ENCODE assay signal across 6 cellular contexts in genomic region chrX:155071694-155072215, GRCh38. TPM values are rescaled to one million over a fixed set of nuclear protein-coding genes. Genes with fewer than 3 reads are reported as not detected.
DNase-seq lines count a peak whose midpoint lies in the region; ATAC-seq and TF ChIP-seq lines count a peak whose summit lies in the region.

No MANE protein-coding gene starts in this region.

- intact Hi-C loops in psoas muscle (cut with DNase I) = loop anchor here (2.0 to 5.0 kb wide), 2 partner anchors 43 to 44 kb away; partner anchors contain the start of gene FUNDC2 (in 1 of the 2)

- peaks cover 4 to 15% of the 10 kb centered on the region in 2 donors for H3K4me1 ChIP-seq in duodenal mucosa (ENCODE audit: control insufficient read depth in 1 of 2, insufficient read depth in 2 of 2, low read length in 2 of 2)
- H3K4me1 ChIP-seq in psoas muscle = peaks cover 7% of the 10 kb centered on the region

- H3K9ac ChIP-seq in duodenal mucosa (ENCODE audit: low read depth in 1 of 2, low read length in 2 of 2) = peak overlapping the region; percentile 72 to 78

- H3K36me3 ChIP-seq in duodenal mucosa (ENCODE audit: control insufficient read depth in 1 of 2, insufficient read depth in 2 of 2, low read length in 2 of 2) (peaks cover 0 to 13% of the 10 kb centered on the region in 2 donors), psoas muscle (ENCODE audit: insufficient read depth in 1 of 2, low read depth in 1 of 2) (peaks cover 0 to 24% of the 10 kb centered on the region in 2 donors)

- H3K27ac ChIP-seq in duodenal mucosa (ENCODE audit: low read depth, low read length) = peak overlapping the region; percentile 70
- peak overlapping the region; percentile 80 for H3K27ac ChIP-seq in psoas muscle

- WGBS in psoas muscle, 3 donors = 0 to 34% (median 1%) methylated on average over 20 to 24 of the region's 24 CpGs

- H3K27me3 ChIP-seq in duodenal mucosa (ENCODE audit: control insufficient read depth in 1 of 2, insufficient read depth in 2 of 2, low read length in 2 of 2) (no peaks in the 10 kb centered on the region), psoas muscle (ENCODE audit: insufficient read depth in 3 of 3, low read length in 2 of 3) (no peaks in the 10 kb centered on the region)

- ATAC-seq in GM18517 (IDR thresholded peaks at IDR 0.05; ENCODE audit: unreplicated experiment) (peak; percentile 24), psoas muscle (peak in 1 of 4 donors; percentile 11), esophagus mucosa (no peak), GM18867 (IDR thresholded peaks at IDR 0.05; ENCODE audit: unreplicated experiment) (no peak)

- H3K4me3 ChIP-seq in duodenal mucosa (ENCODE audit: low read depth in 1 of 2, low read length in 2 of 2) = peak overlapping the region; percentile 84 to 85
- peak overlapping the region; percentile 68 for H3K4me3 ChIP-seq in psoas muscle

- no peaks in the 10 kb centered on the region for H3K9me3 ChIP-seq in duodenal mucosa (ENCODE audit: control insufficient read depth in 1 of 2, low read length in 2 of 2)
- no peaks in the 10 kb centered on the region for H3K9me3 ChIP-seq in psoas muscle

- no peak for TF ChIP-seq CTCF in psoas muscle (IDR thresholded peaks at IDR 0.05)

- DNase-seq in HK-2 (ENCODE audit: unreplicated experiment) (peak; percentile 32), psoas muscle (peak in 1 of 2 donors; percentile 57)

RNA-seq across cellular contexts. Expression of gene BRCC3, which starts 0.4 kb away (rescaled TPM):
- total RNA-seq in psoas muscle = 10 to 100 TPM; 12.9 to 16.8 (median 15.2) TPM
- polyA plus RNA-seq in psoas muscle = 10 to 100 TPM in 1 of 3 donors, 1 to 10 TPM in 2; 7.3 to 18.2 (median 8.4) TPM
- total RNA-seq in esophagus mucosa = 23.1 TPM

RNA-seq across cellular contexts. Expression of gene CMC4, which starts 0.8 kb away (rescaled TPM):
- total RNA-seq in psoas muscle (10 to 100 TPM in 2 of 4 donors, 1 to 10 TPM in 2; 6.2 to 13.0 (median 10.8) TPM), esophagus mucosa (4.1 TPM)
- 10 to 100 TPM; 12.5 to 23.9 (median 19.2) TPM for polyA plus RNA-seq in psoas muscle

RNA-seq across cellular contexts. Expression of gene MTCP1, which starts 0.8 kb away (rescaled TPM):
- total RNA-seq in psoas muscle (10 to 100 TPM; 10.5 to 22.9 (median 18.0) TPM), esophagus mucosa (14.9 TPM)
- 1 to 10 TPM; 2.3 to 6.2 (median 6.0) TPM for polyA plus RNA-seq in psoas muscle

RNA-seq across cellular contexts. Expression of gene FUNDC2, which starts 45.1 kb away (rescaled TPM):
- total RNA-seq in psoas muscle (100 to 1,000 TPM; 258 to 318 (median 275) TPM), esophagus mucosa (30.9 TPM)
- polyA plus RNA-seq in psoas muscle = 100 to 1,000 TPM; 386 to 441 (median 416) TPM

RNA-seq across cellular contexts. Expression of gene F8, which starts 49.2 kb away (rescaled TPM):
- total RNA-seq in psoas muscle (10 to 100 TPM; 13.5 to 31.7 (median 22.1) TPM), esophagus mucosa (3.5 TPM)
- polyA plus RNA-seq in psoas muscle = 10 to 100 TPM; 14.1 to 17.6 (median 15.8) TPM
